Comparison of ENCODE assay signal across 1 cellular context in genomic region chr12:133106253-133106652, GRCh38.
A peak's percentile ranks its signal among the peaks of the same experiment; 100 is the strongest.
TF ChIP-seq lines count a peak whose summit lies in the region.

No MANE protein-coding gene starts in this region.

TF ChIP-seq in HepG2, 621 proteins besides CTCF, POLR2A, EP300 and RAD21:
- TF ChIP-seq NFKB2 (CRISPR knock-in tag; IDR thresholded peaks at IDR 0.05; ENCODE audit: borderline replicate concordance) (no peak), TFAP4 (IDR thresholded peaks at IDR 0.05; ENCODE audit: borderline replicate concordance, low read depth) (no peak), KLF9 (CRISPR knock-in tag; IDR thresholded peaks at IDR 0.05; ENCODE audit: low read depth) (no peak), ZNF274 (CRISPR knock-in tag; IDR thresholded peaks at IDR 0.05) (peak; percentile 100), RBM22 (optimal IDR thresholded peaks at IDR 0.05; ENCODE audit: low read length) (peak; percentile 23), ZNF251 (CRISPR knock-in tag; IDR thresholded peaks at IDR 0.05) (no peak)
